Comparison of ENCODE assay signal across 12 cellular contexts in the genomic region with DNA sequence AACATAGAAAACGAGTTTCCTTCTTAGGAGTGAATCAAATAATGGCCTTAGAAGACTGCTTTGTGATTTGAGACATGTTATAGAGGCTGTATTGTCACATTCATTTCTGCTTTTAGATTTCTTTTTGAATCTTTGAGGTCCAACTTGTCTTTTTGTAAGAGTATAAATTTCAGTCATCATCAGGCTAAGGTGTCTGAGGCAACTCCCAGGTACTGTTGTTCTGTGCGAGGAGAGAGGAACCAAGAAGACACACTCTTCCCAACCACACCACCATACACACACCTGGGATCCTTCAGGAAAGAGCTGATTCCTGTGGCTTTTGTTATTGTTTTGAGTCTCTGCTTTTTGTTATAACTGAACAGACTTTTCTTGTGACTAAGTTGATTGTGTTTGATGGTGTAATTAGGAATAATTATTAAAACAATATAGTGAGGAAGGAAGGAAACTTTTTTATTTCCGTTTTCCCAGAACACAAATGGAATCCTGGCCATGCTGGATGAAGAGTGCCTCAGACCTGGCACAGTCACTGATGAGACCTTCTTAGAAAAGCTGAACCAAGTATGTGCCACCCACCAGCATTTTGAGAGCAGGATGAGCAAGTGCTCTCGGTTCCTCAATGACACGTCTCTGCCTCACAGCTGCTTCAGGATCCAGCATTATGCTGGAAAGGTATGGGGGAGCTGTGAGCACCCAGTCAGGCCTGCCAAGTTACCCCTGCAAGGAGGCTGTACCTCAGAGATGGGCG.
DNase-seq lines count a peak whose midpoint lies in the region; ATAC-seq and TF ChIP-seq lines count a peak whose summit lies in the region.
"Had no signal": no experiment of that assay in that cellular context is flagged by ENCODE, and none has a peak within 500 bp of the region (broad histone marks: within the 10 kb centered on the region; RNA-seq: fewer than 3 reads in every experiment).

No MANE protein-coding gene starts in this region.

- H3K36me3 Mint-ChIP-seq in MCF 10A (ENCODE audit: insufficient read depth, unreplicated experiment) = peaks cover 71% of the 10 kb centered on the region
- H3K36me3 Mint-ChIP-seq in stimulated activated memory B cell treated with anti-CD40 and anti-IgM and Interleukin-4, amounts not matched to agents 10 μg/mL and 1 μg/mL and 100 μg/mL, for 72 hours = no peaks in the 10 kb centered on the region
- H3K36me3 Mint-ChIP-seq in natural killer cell treated with Interleukin-12 subunit alpha and Interleukin-12 subunit beta and Interleukin-15 and Interleukin-18, amount 100 ng/mL, for 72 hours = no peaks in the 10 kb centered on the region

- H3K79me2 ChIP-seq in mammary epithelial cell (ENCODE audit: insufficient read depth, low read length) = peaks cover 33% of the 10 kb centered on the region

- H3K4me1 ChIP-seq in mammary epithelial cell (ENCODE audit: insufficient read depth, low read length) = peaks cover 24% of the 10 kb centered on the region
- H3K4me1 ChIP-seq in adipocyte (ENCODE audit: control insufficient read depth, insufficient read depth, low read length) = peaks cover 50% of the 10 kb centered on the region
- H3K4me1 ChIP-seq: BLaER1, spleen had no signal

- POLR2A ChIA-PET in MCF 10A (lab: Yijun Ruan, JAX) = interaction anchor here (0.5 to 1.3 kb wide), 4 partner anchors 138 to 308 kb away, joined by 3 read pairs; no protein-coding TSS in a partner anchor

- in situ Hi-C loops in mammary epithelial cell (cut with MboI; ENCODE audit: low sequenced_read_pairs in 2 of 2) = loop anchor here in 1 of 2 donors (10.0 kb wide), 1 partner anchor 221 kb away; no protein-coding TSS in a partner anchor

- H3K4me1 Mint-ChIP-seq in MCF 10A (ENCODE audit: insufficient read depth, unreplicated experiment) = peaks cover 13% of the 10 kb centered on the region
- H3K4me1 Mint-ChIP-seq in stimulated activated memory B cell treated with anti-CD40 and anti-IgM and Interleukin-4, amounts not matched to agents 10 μg/mL and 1 μg/mL and 100 μg/mL, for 72 hours = peaks cover 6% of the 10 kb centered on the region
- no peaks in the 10 kb centered on the region for H3K4me1 Mint-ChIP-seq in natural killer cell treated with Interleukin-12 subunit alpha and Interleukin-12 subunit beta and Interleukin-15 and Interleukin-18, amount 100 ng/mL, for 72 hours (ENCODE audit: low read depth in 2 of 2)

- H3K27me3 Mint-ChIP-seq in MCF 10A (ENCODE audit: insufficient read depth, unreplicated experiment) = no peaks in the 10 kb centered on the region
- no peaks in the 10 kb centered on the region for H3K27me3 Mint-ChIP-seq in stimulated activated memory B cell treated with anti-CD40 and anti-IgM and Interleukin-4, amounts not matched to agents 10 μg/mL and 1 μg/mL and 100 μg/mL, for 72 hours
- peaks cover 6 to 7% of the 10 kb centered on the region in 2 donors for H3K27me3 Mint-ChIP-seq in natural killer cell treated with Interleukin-12 subunit alpha and Interleukin-12 subunit beta and Interleukin-15 and Interleukin-18, amount 100 ng/mL, for 72 hours

- no peaks in the 10 kb centered on the region for H4K20me1 ChIP-seq in mammary epithelial cell (ENCODE audit: insufficient read depth, low read length)
- H4K20me1 ChIP-seq: BLaER1 had no signal

- BruUV-seq in mammary epithelial cell (replicated peaks; lab: Mats Ljungman, UMichigan) = no TSS peak
- BruUV-seq in MCF 10A (replicated peaks; lab: Mats Ljungman, UMichigan) = no TSS peak

- CTCF ChIA-PET in mammary epithelial cell (lab: Charles Lee; ENCODE audit: low non-redundant PET) (interaction anchor here (0.6 kb wide), 1 partner anchor 40 kb away, joined by 3 read pairs; no protein-coding TSS in a partner anchor), MCF 10A (lab: Yijun Ruan, JAX) (interaction anchor here (0.7 to 2.3 kb wide), 3 partner anchors 100 to 366 kb away, joined by 3 to 8 read pairs (median 4); no protein-coding TSS in a partner anchor)

- ATAC-seq in HG03025 (IDR thresholded peaks at IDR 0.05; ENCODE audit: low FRiP score, unreplicated experiment) = peak; percentile 78
- ATAC-seq in stimulated activated memory B cell treated with anti-CD40 and anti-IgM and Interleukin-4, amounts not matched to agents 10 μg/mL and 1 μg/mL and 100 μg/mL, for 72 hours = peak; percentile 76
- ATAC-seq in natural killer cell treated with Interleukin-12 subunit alpha and Interleukin-12 subunit beta and Interleukin-15 and Interleukin-18, amount 100 ng/mL, for 72 hours = no peak
- no peak for ATAC-seq in left colon

- H3K36me3 ChIP-seq in mammary epithelial cell (ENCODE audit: insufficient read depth, low read length) = peaks cover 67% of the 10 kb centered on the region
- H3K36me3 ChIP-seq in adipocyte (ENCODE audit: control insufficient read depth, insufficient read depth, low read length, severe bottlenecking) = peaks cover 65% of the 10 kb centered on the region

- intact Hi-C loops in mammary epithelial cell (cut with micrococcal nuclease) = no loop called here
- intact Hi-C loops in MCF 10A (cut with micrococcal nuclease) = no loop called here
- intact Hi-C loops in left colon (cut with DNase I, micrococcal nuclease) = no loop called here

- H2AFZ ChIP-seq in mammary epithelial cell (ENCODE audit: low read depth, low read length) = no peak overlapping the region

- H3K27ac ChIP-seq in mammary epithelial cell (ENCODE audit: insufficient read depth, low read depth, low read length) = no peak overlapping the region
- H3K27ac ChIP-seq: BLaER1 had no signal

- H3K4me2 ChIP-seq in mammary epithelial cell (ENCODE audit: insufficient read depth, low read depth, low read length) = no peak overlapping the region
- H3K4me2 ChIP-seq: BLaER1 had no signal

- H3K9me3 ChIP-seq in mammary epithelial cell (replicated peaks; ENCODE audit: insufficient read depth, low read length) (no peaks in the 10 kb centered on the region), adipocyte (ENCODE audit: control insufficient read depth, low read length) (no peaks in the 10 kb centered on the region)
- H3K9me3 ChIP-seq: BLaER1, spleen had no signal

- no peak overlapping the region for H3K27ac Mint-ChIP-seq in MCF 10A (ENCODE audit: low read depth, unreplicated experiment)
- no peak overlapping the region for H3K27ac Mint-ChIP-seq in stimulated activated memory B cell treated with anti-CD40 and anti-IgM and Interleukin-4, amounts not matched to agents 10 μg/mL and 1 μg/mL and 100 μg/mL, for 72 hours
- no peak overlapping the region for H3K27ac Mint-ChIP-seq in natural killer cell treated with Interleukin-12 subunit alpha and Interleukin-12 subunit beta and Interleukin-15 and Interleukin-18, amount 100 ng/mL, for 72 hours

- TF ChIP-seq CTCF in mammary epithelial cell (conservative IDR thresholded peaks at IDR 0.05 in 1 of 2, IDR thresholded peaks at IDR 0.05 in 1 of 2; ENCODE audit: extremely low read depth in 1 of 2, insufficient read depth in 1 of 2, low read depth in 1 of 2, low read length in 2 of 2) = no peak
- no peak for TF ChIP-seq CTCF in MCF 10A (IDR thresholded peaks at IDR 0.05; ENCODE audit: unreplicated experiment)

- no peak overlapping the region for H3K9ac ChIP-seq in mammary epithelial cell (ENCODE audit: insufficient read depth, low read length)
- H3K9ac ChIP-seq in adipocyte (ENCODE audit: low read length) = peak overlapping the region; percentile 44
- H3K9ac ChIP-seq: BLaER1 had no signal

- H3K4me3 ChIP-seq in mammary epithelial cell (replicated peaks in 1 of 3; ENCODE audit: insufficient read depth in 1 of 3, low read depth in 2 of 3, low read length in 3 of 3) (no peak overlapping the region), adipocyte (ENCODE audit: low read length) (no peak overlapping the region)
- H3K4me3 ChIP-seq: BLaER1, spleen had no signal

- dilution Hi-C loops in mammary epithelial cell (cut with HindIII; ENCODE audit: low sequenced_read_pairs) = no loop called here

- no peaks in the 10 kb centered on the region for H3K9me3 Mint-ChIP-seq in MCF 10A (ENCODE audit: unreplicated experiment)
- H3K9me3 Mint-ChIP-seq in stimulated activated memory B cell treated with anti-CD40 and anti-IgM and Interleukin-4, amounts not matched to agents 10 μg/mL and 1 μg/mL and 100 μg/mL, for 72 hours = no peaks in the 10 kb centered on the region
- no peaks in the 10 kb centered on the region for H3K9me3 Mint-ChIP-seq in natural killer cell treated with Interleukin-12 subunit alpha and Interleukin-12 subunit beta and Interleukin-15 and Interleukin-18, amount 100 ng/mL, for 72 hours

- H3K27me3 ChIP-seq in mammary epithelial cell (ENCODE audit: insufficient read depth, low read length) = no peaks in the 10 kb centered on the region
- no peaks in the 10 kb centered on the region for H3K27me3 ChIP-seq in adipocyte (replicated peaks; ENCODE audit: control insufficient read depth, insufficient read depth, low read length)
- H3K27me3 ChIP-seq: BLaER1, spleen had no signal

- DNase-seq in mammary epithelial cell (peak; percentile 39), MCF 10A (ENCODE audit: unreplicated experiment) (no peak), adipocyte (ENCODE audit: low read depth) (no peak), SW480 (ENCODE audit: low spot score) (no peak), left colon (no peak)
- no peak for DNase-seq in natural killer cell treated with Interleukin-12 subunit alpha and Interleukin-12 subunit beta and Interleukin-15 and Interleukin-18, amount 100 ng/mL, for 72 hours (ENCODE audit: low spot score)
- DNase-seq: hippocampal formation, spleen, substantia nigra had no signal

- 64% methylated on average over 6 of the region's 6 CpGs for WGBS in mammary epithelial cell (ENCODE audit: low coverage, missing lambda C conversion rate)

- H3K4me3 Mint-ChIP-seq in MCF 10A (ENCODE audit: unreplicated experiment) = no peak overlapping the region
- H3K4me3 Mint-ChIP-seq in stimulated activated memory B cell treated with anti-CD40 and anti-IgM and Interleukin-4, amounts not matched to agents 10 μg/mL and 1 μg/mL and 100 μg/mL, for 72 hours = no peak overlapping the region
- no peak overlapping the region for H3K4me3 Mint-ChIP-seq in natural killer cell treated with Interleukin-12 subunit alpha and Interleukin-12 subunit beta and Interleukin-15 and Interleukin-18, amount 100 ng/mL, for 72 hours

Comparison
In these comparisons a context has a peak if more than half of its experiments do, and no peak if none do; other contexts are left out.
1. ATAC-seq: peak in HG03025 (single experiment) and stimulated activated memory B cell treated with anti-CD40 and anti-IgM and Interleukin-4, amounts not matched to agents 10 μg/mL and 1 μg/mL and 100 μg/mL, for 72 hours (single experiment); none in natural killer cell treated with Interleukin-12 subunit alpha and Interleukin-12 subunit beta and Interleukin-15 and Interleukin-18, amount 100 ng/mL, for 72 hours (0 of 2) and left colon (single experiment).